In the genomic region with DNA sequence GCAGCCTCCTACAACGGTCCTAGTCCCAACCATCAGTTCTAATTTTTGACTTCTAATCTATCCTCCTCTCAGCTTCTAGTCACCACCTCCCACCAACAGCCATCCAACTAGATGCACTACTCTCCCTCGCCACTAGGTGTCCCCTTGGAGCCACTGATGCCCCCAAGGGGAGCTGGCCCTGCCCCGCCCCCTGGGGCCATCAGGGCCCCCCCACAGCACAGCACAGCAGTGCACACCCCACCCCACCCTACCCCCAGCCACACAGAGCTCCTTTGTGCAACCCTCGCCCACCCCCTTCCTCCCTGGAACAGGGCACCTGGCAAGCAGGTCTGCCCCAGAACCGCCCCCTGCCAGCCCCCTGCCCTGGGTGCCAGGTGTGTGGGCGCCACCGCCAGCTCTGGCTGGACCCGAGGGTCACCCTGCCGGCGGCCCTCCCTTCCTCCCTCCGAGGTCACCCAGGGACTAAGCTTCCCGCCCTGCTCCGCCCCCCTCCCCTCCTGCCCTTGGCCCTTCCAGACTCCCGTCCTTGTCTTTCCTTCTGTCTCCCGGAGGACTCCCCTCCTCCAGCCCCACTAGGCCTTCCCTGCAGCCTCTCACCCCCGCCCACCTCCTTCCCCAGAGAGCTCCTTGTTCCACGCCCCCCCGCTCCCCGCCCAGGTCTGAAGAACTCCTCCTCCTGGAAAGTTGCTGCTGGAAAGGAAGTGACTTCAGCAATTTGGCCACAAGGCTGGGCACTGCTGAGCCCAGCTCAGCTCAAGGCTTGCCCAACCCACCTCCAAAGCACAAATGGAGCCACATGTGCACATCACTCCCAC, we compare ENCODE assay signal across 8 cellular contexts. TPM values are rescaled to one million over a fixed set of nuclear protein-coding genes. Genes with fewer than 3 reads are reported as not detected.
DNase-seq lines count a peak whose midpoint lies in the region; ATAC-seq, FAIRE-seq and TF ChIP-seq lines count a peak whose summit lies in the region.

No MANE protein-coding gene starts in this region.

- POLR2A ChIA-PET in H1 (lab: Charles Lee; ENCODE audit: partially characterized antibody): interaction anchor here (0.7 to 24.3 kb wide), 19 partner anchors 9 to 160 kb away, joined by 3 to 350 read pairs (median 7); a partner anchor contains a TSS

- peak overlapping the region; percentile 95 for H3K18ac ChIP-seq in H1 (ENCODE audit: extremely low read depth, low read length)
- H3K18ac ChIP-seq in mesenchymal stem cell (ENCODE audit: low read depth in 1 of 2, low read length in 2 of 2): peak overlapping the region; percentile 84 to 99

- peaks cover 2% of the 10 kb centered on the region; the same call in 1 of the 2 replicates for H3K23me2 ChIP-seq in H1 (ENCODE audit: low read depth, low read length)

- peak overlapping the region; percentile 95 for H3K4ac ChIP-seq in H1 (replicated peaks; ENCODE audit: insufficient read length, low read depth, low read length)
- H3K4ac ChIP-seq in mesenchymal stem cell (ENCODE audit: low read depth in 1 of 2, low read length in 2 of 2): peak overlapping the region; percentile 63 to 80

- H3K27ac ChIP-seq in H1 (ENCODE audit: low read depth, low read length) (no peak overlapping the region), mesenchymal stem cell (ENCODE audit: low read length, poor library complexity, severe bottlenecking) (peak overlapping the region; percentile 73)

- no peaks in the 10 kb centered on the region; a peak in 1 of 7 replicates for H3K27me3 ChIP-seq in H1 (replicated peaks in 1 of 4; ENCODE audit: control insufficient read depth in 3 of 4, extremely low read depth in 1 of 4, insufficient read depth in 3 of 4, low read length in 3 of 4)
- H3K27me3 ChIP-seq in mesenchymal stem cell (ENCODE audit: control insufficient read depth in 1 of 2, insufficient read depth in 1 of 2, low read length in 2 of 2): no peaks in the 10 kb centered on the region

- H4K8ac ChIP-seq in H1 (ENCODE audit: extremely low read depth, insufficient read depth, low read length): no peak overlapping the region
- H4K8ac ChIP-seq in mesenchymal stem cell (ENCODE audit: low read length): peak overlapping the region; percentile 89

- FAIRE-seq in GM19239 (lab: Jason Lieb, UNC) (peak; percentile 71), H1 (lab: Jason Lieb, UNC) (no peak)

- TF ChIP-seq RAD21 in H1 (IDR thresholded peaks at IDR 0.05 in 1 of 2, conservative IDR thresholded peaks at IDR 0.05 in 1 of 2; ENCODE audit: low read depth in 2 of 2, low read length in 2 of 2): peak; percentile 73 to 79

- peak overlapping the region; percentile 44; the same call in 1 of the 2 replicates for H2AK5ac ChIP-seq in H1 (ENCODE audit: low read depth, low read length)
- H2AK5ac ChIP-seq in mesenchymal stem cell (ENCODE audit: low read length, severe bottlenecking): no peak overlapping the region

- H2BK15ac ChIP-seq in H1 (ENCODE audit: low read length): peak overlapping the region; percentile 83; the same call in 1 of the 2 replicates
- no peak overlapping the region for H2BK15ac ChIP-seq in mesenchymal stem cell (ENCODE audit: low read depth, poor library complexity, severe bottlenecking)

- no peak overlapping the region for H2AFZ ChIP-seq in H1 (ENCODE audit: low read length)
- no peak overlapping the region for H2AFZ ChIP-seq in mesenchymal stem cell (ENCODE audit: low read depth, low read length)

- H3K9ac ChIP-seq in H1 (replicated peaks in 1 of 4; ENCODE audit: extremely low read depth in 1 of 4, low read depth in 3 of 4, low read length in 3 of 4) (0 out of 7 replicates have a peak overlapping the region, but pooled peaks of 1 of the 4 experiments have one; percentile 7), mesenchymal stem cell (ENCODE audit: low read length) (peak overlapping the region; percentile 62)

- H2BK20ac ChIP-seq in H1 (ENCODE audit: low read length): 0 out of 2 replicates have a peak overlapping the region, but pooled peaks have one; percentile 77

- H3K4me2 ChIP-seq in H1 (ENCODE audit: insufficient read depth in 1 of 2, low read depth in 2 of 2, low read length in 2 of 2) (peak overlapping the region; percentile 26 to 31), mesenchymal stem cell (ENCODE audit: low read length, poor library complexity, severe bottlenecking) (peak overlapping the region; percentile 70)

- H2BK120ac ChIP-seq in H1 (replicated peaks; ENCODE audit: low read depth, low read length) (peak overlapping the region; percentile 34), mesenchymal stem cell (ENCODE audit: low read depth, low read length) (peak overlapping the region; percentile 84)

- H3K79me2 ChIP-seq in H1 (ENCODE audit: control insufficient read depth in 1 of 2, insufficient read depth in 2 of 2, low read length in 2 of 2): peaks cover 0 to 14% of the 10 kb centered on the region in 2 experiments; a peak in 2 of 4 replicates

- H3K14ac ChIP-seq in H1 (ENCODE audit: insufficient read length): no peak overlapping the region
- no peak overlapping the region for H3K14ac ChIP-seq in mesenchymal stem cell (ENCODE audit: low read length in 2 of 2)

- no peak overlapping the region for H3K23ac ChIP-seq in H1 (ENCODE audit: insufficient read length)
- H3K23ac ChIP-seq in mesenchymal stem cell (ENCODE audit: low read length in 2 of 2): no peak overlapping the region

- peak; percentile 97 for DNase-seq in AG08395 (ENCODE audit: low spot score)
- DNase-seq in GM19239 (ENCODE audit: insufficient read length, low spot score): peak; percentile 98
- peak; percentile 25 for DNase-seq in NCI-H748 (lab: John Stamatoyannopoulos, UW; ENCODE audit: unreplicated experiment)
- DNase-seq in activated CD8-positive, alpha-beta memory T cell treated with anti-CD3 and anti-CD28 coated beads for 24 hours: peak; percentile 89
- DNase-seq in H1 (ENCODE audit: low read depth in 1 of 2, low spot score in 2 of 2): peak; percentile 87 to 88
- peak; percentile 98 for DNase-seq in mesenchymal stem cell
- peak; percentile 31 for DNase-seq in stimulated activated CD8-positive, alpha-beta memory T cell treated with anti-CD3 and anti-CD28 coated beads, Interleukin-12 subunit alpha, Interleukin-12 subunit beta, amount 100 ng/mL, for 24 hours (ENCODE audit: extremely low read depth)

- no peak overlapping the region for H3K56ac ChIP-seq in H1 (replicated peaks; ENCODE audit: insufficient read length, low read depth, low read length)

- H2BK12ac ChIP-seq in H1 (ENCODE audit: low read depth, low read length): peak overlapping the region; percentile 94; the same call in 1 of the 2 replicates
- H2BK12ac ChIP-seq in mesenchymal stem cell (ENCODE audit: low read length in 2 of 2): peak overlapping the region; percentile 51 to 65

- H4K91ac ChIP-seq in H1 (replicated peaks; ENCODE audit: insufficient read length, low read length) (peak overlapping the region; percentile 5), mesenchymal stem cell (ENCODE audit: low read length) (peak overlapping the region; percentile 91)

- H3K4me3 ChIP-seq in H1 (ENCODE audit: extremely low read depth in 1 of 4, insufficient read depth in 2 of 4, low read depth in 3 of 4, low read length in 4 of 4) (peak overlapping the region in 2 of 4 experiments; percentile 1 to 42; a peak in 2 of 8 replicates), mesenchymal stem cell (ENCODE audit: insufficient read depth in 1 of 2, low read depth in 1 of 2, low read length in 2 of 2) (no peak overlapping the region)

- H3K36me3 ChIP-seq in H1 (ENCODE audit: control insufficient read depth in 2 of 4, insufficient read depth in 4 of 4, low read length in 3 of 4) (peaks cover 0 to 3% (median 0%) of the 10 kb centered on the region in 4 experiments; a peak in 1 of 8 replicates), mesenchymal stem cell (ENCODE audit: control insufficient read depth in 1 of 2, insufficient read depth in 2 of 2, low read depth in 1 of 2, low read length in 2 of 2) (peaks cover 23 to 60% of the 10 kb centered on the region in 2 experiments)

- TF ChIP-seq EP300 in H1 (IDR thresholded peaks at IDR 0.05; ENCODE audit: borderline replicate concordance in 1 of 2, low read depth in 2 of 2, low read length in 2 of 2): no peak

- H4K5ac ChIP-seq in H1 (ENCODE audit: insufficient read length, low read depth, low read length): no peak overlapping the region

- no peak for ATAC-seq in GM19351 (IDR thresholded peaks at IDR 0.05; ENCODE audit: unreplicated experiment)

- CTCF ChIA-PET in H1 (lab: Charles Lee; ENCODE audit: partially characterized antibody): interaction anchor here (0.6 to 56.1 kb wide), 44 partner anchors 5 to 654 kb away, joined by 3 to 1807 read pairs (median 4); a partner anchor contains a TSS

- H3K79me1 ChIP-seq in H1 (ENCODE audit: low read depth, low read length) (peaks cover 8% of the 10 kb centered on the region; the same call in 1 of the 2 replicates), mesenchymal stem cell (replicated peaks; ENCODE audit: low read length, poor library complexity, severe bottlenecking) (peaks cover 34% of the 10 kb centered on the region)

- WGBS in H1 (ENCODE audit: extremely low coverage in 1 of 2, insufficient coverage in 1 of 2, insufficient read length in 1 of 2, insufficient replicate concordance in 2 of 2, low coverage in 1 of 2, low lambda C conversion rate in 2 of 2, missing lambda C conversion rate in 1 of 2), 2 experiments: 8% methylated on average over 8 of the region's 19 CpGs; no CpG with 5 or more reads in 1 of the 2 experiments
- WGBS in mesenchymal stem cell: 2% methylated on average over 19 of the region's 19 CpGs

- H3K4me1 ChIP-seq in H1 (replicated peaks in 1 of 4; ENCODE audit: control insufficient read depth in 3 of 4, insufficient read depth in 4 of 4, low read length in 3 of 4) (peaks cover 13 to 42% (median 19%) of the 10 kb centered on the region in 4 experiments), mesenchymal stem cell (ENCODE audit: control insufficient read depth, insufficient read depth, low read depth, low read length) (peaks cover 55% of the 10 kb centered on the region)

- no peak for TF ChIP-seq POLR2A in H1 (IDR thresholded peaks at IDR 0.05; ENCODE audit: control extremely low read depth in 1 of 2, low read depth in 2 of 2, low read length in 2 of 2)

- peaks cover 0 to 17% of the 10 kb centered on the region in 2 experiments for H4K20me1 ChIP-seq in H1 (replicated peaks in 1 of 2; ENCODE audit: control insufficient read depth in 1 of 2, insufficient read depth in 2 of 2, low read length in 2 of 2)

- TF ChIP-seq CTCF in H1 (IDR thresholded peaks at IDR 0.05; ENCODE audit: control extremely low read depth in 1 of 3, insufficient read depth in 1 of 3, low read depth in 1 of 3, low read length in 3 of 3): peak in 2 of 3 experiments; percentile 69 to 75; a peak in 3 of 4 replicates

- H2BK5ac ChIP-seq in H1 (ENCODE audit: low read depth, low read length) (peak overlapping the region; percentile 22; the same call in 1 of the 2 replicates), mesenchymal stem cell (ENCODE audit: low read depth, low read length, poor library complexity, severe bottlenecking) (peak overlapping the region; percentile 75)

- H3K9me3 ChIP-seq in H1 (ENCODE audit: insufficient read depth in 2 of 2, low read depth in 1 of 2, low read length in 1 of 2): no peaks in the 10 kb centered on the region
- no peaks in the 10 kb centered on the region for H3K9me3 ChIP-seq in mesenchymal stem cell (ENCODE audit: control insufficient read depth, low read length)

RNA-seq across cellular contexts. Expression of a gene that starts 47.0 kb away (rescaled TPM):
- 35.1 and 39.4 TPM in 2 replicates for total RNA-seq in H1 (2021; fragmentation: NEBNext Ultra II Directional; extraction: Animal tissue kit (Norgen Biotek cat#: 25700))
- polyA plus RNA-seq in H1 (2011; rRNA removed): 4.4 and 8.6 TPM in 2 replicates
- polyA plus RNA-seq in H1 (2011; cell fraction: cytosol; rRNA removed): 3.3 TPM
- 17.1 TPM for polyA plus RNA-seq in H1 (2011; cell fraction: nucleus; rRNA removed)
- 18.4 to 23.0 TPM (median 21.1 TPM) in 4 replicates for polyA plus RNA-seq in H1 (2012, experiment 1 of 2)
- 17.0 TPM for polyA plus RNA-seq in H1 (2012, experiment 2 of 2)
- 11.2 TPM for polyA plus RNA-seq in H1 (2013, experiment 1 of 2)
- polyA plus RNA-seq in H1 (2013, experiment 2 of 2): 11.1 TPM
- 4.4 and 6.1 TPM in 2 replicates for polyA minus RNA-seq in H1 (2011; rRNA and poly(A)+ RNA removed)
- polyA minus RNA-seq in H1 (2011; cell fraction: cytosol; rRNA and poly(A)+ RNA removed): 11.9 TPM
- 10.5 TPM for polyA minus RNA-seq in H1 (2011; cell fraction: nucleus; rRNA and poly(A)+ RNA removed)
- 27.0 TPM for polyA plus RNA-seq in mesenchymal stem cell (2013, experiment 1 of 2)
- 24.1 TPM for polyA plus RNA-seq in mesenchymal stem cell (2013, experiment 2 of 2)

Comparison
In these comparisons a context has a peak if more than half of its experiments do, and no peak if none do; other contexts are left out.
1. DNase-seq: peak in every context shown above with its lines; median percentile 98 in GM19239; 98 in mesenchymal stem cell; 97 in AG08395; 89 in activated CD8-positive, alpha-beta memory T cell treated with anti-CD3 and anti-CD28 coated beads for 24 hours; 88 in H1; 31 in stimulated activated CD8-positive, alpha-beta memory T cell treated with anti-CD3 and anti-CD28 coated beads, Interleukin-12 subunit alpha, Interleukin-12 subunit beta, amount 100 ng/mL, for 24 hours; 25 in NCI-H748.